9 cellular contexts compared by ENCODE assay signal in the genomic region with DNA sequence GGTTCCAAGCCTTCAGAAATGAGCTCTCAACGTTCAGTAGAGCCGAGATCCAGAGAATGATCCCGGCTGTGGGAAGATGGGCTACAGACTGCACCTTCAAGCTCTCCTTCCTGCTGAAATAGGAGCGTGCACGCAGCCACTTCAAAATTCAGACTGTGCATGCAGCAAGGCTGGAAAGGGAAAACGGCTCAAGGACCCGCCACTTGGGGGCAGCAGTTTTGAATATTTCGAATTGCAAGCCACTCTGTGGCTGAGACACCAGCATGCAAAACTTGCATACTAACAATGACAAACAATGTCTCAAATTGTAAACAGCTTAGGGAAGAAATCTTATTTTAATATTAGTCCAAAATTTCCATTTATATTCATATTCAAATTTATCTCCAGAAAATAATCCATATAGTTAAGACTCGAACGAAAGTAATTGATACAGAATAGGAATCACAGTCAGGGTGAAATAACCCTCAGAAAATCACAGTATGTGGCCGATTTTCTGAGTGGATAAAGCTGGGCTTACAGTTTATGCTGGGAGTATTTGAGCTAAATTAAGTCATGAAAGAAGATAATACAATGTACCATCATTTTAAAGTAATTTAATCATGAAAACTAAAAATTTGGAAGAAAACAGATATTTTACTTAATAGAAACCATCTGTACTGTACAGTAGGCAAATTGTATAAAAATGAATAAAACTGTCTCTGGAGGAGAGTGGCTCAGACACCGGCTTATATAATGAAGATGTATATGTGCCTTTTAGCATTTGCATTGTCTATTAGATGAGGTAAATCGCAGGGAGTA.
DNase-seq lines count a peak whose midpoint lies in the region; ATAC-seq and TF ChIP-seq lines count a peak whose summit lies in the region.
"Had no signal": no experiment of that assay in that cellular context is flagged by ENCODE, and none has a peak within 500 bp of the region (broad histone marks: within the 10 kb centered on the region; RNA-seq: fewer than 3 reads in every experiment).

No MANE protein-coding gene starts in this region.

- H3K27me3 ChIP-seq in CD8-positive, alpha-beta T cell (ENCODE audit: insufficient read depth, low read length) = peaks cover 2% of the 10 kb centered on the region
- H3K27me3 ChIP-seq in naive thymus-derived CD4-positive, alpha-beta T cell (ENCODE audit: control insufficient read depth in 2 of 2, insufficient read depth in 2 of 2, low read length in 2 of 2) = peaks cover 0 to 10% of the 10 kb centered on the region in 2 donors
- H3K27me3 ChIP-seq in thoracic aorta (replicated peaks; ENCODE audit: insufficient read depth) = no peaks in the 10 kb centered on the region
- H3K27me3 ChIP-seq: SJSA1 had no signal

- no peaks in the 10 kb centered on the region for H3K36me3 ChIP-seq in CD8-positive, alpha-beta T cell (ENCODE audit: insufficient read depth, low read length)
- H3K36me3 ChIP-seq in naive thymus-derived CD4-positive, alpha-beta T cell (ENCODE audit: control insufficient read depth in 2 of 3, insufficient read depth in 3 of 3, low read length in 3 of 3) = no peaks in the 10 kb centered on the region
- no peaks in the 10 kb centered on the region for H3K36me3 ChIP-seq in thoracic aorta
- H3K36me3 ChIP-seq: SJSA1 had no signal

- no peak overlapping the region for H3K27ac Mint-ChIP-seq in CD8-positive, alpha-beta T cell
- H3K27ac Mint-ChIP-seq in endothelial cell (ENCODE audit: unreplicated experiment) = no peak overlapping the region
- H3K27ac Mint-ChIP-seq in naive thymus-derived CD4-positive, alpha-beta T cell = no peak overlapping the region

- peak in 6 of 7 experiments; percentile 15 to 59 (median 42) for DNase-seq in CD8-positive, alpha-beta T cell
- peak; percentile 2 for DNase-seq in NCI-H2029 treated with DMSO at 0.1 percent for 48 hours (lab: John Stamatoyannopoulos, UW)
- DNase-seq in activated CD4-positive, alpha-beta T cell treated with anti-CD3 and anti-CD28 coated beads, Interleukin-2, amount 50 U/mL, for 48 hours = peak; percentile 61 to 68
- DNase-seq in endothelial cell (ENCODE audit: low spot score) = peak; percentile 78
- peak in 6 of 9 donors; percentile 9 to 37 (median 26) for DNase-seq in naive thymus-derived CD4-positive, alpha-beta T cell
- no peak for DNase-seq in thoracic aorta (ENCODE audit: low spot score)
- DNase-seq in posterior vena cava (ENCODE audit: low spot score) = no peak

- H3K36me3 Mint-ChIP-seq in CD8-positive, alpha-beta T cell = no peaks in the 10 kb centered on the region
- H3K36me3 Mint-ChIP-seq in endothelial cell (ENCODE audit: low read depth, unreplicated experiment) = no peaks in the 10 kb centered on the region
- no peaks in the 10 kb centered on the region for H3K36me3 Mint-ChIP-seq in naive thymus-derived CD4-positive, alpha-beta T cell

- H3K27me3 Mint-ChIP-seq in CD8-positive, alpha-beta T cell (ENCODE audit: low read depth) = peaks cover 46% of the 10 kb centered on the region
- peaks cover 2% of the 10 kb centered on the region for H3K27me3 Mint-ChIP-seq in endothelial cell (ENCODE audit: unreplicated experiment)
- H3K27me3 Mint-ChIP-seq in naive thymus-derived CD4-positive, alpha-beta T cell = peaks cover 40 to 72% (median 59%) of the 10 kb centered on the region in 5 donors

- CTCF ChIA-PET in CD8-positive, alpha-beta T cell (lab: Charles Lee) = interaction anchor here (0.8 to 1.5 kb wide), 9 partner anchors 10 to 1867 kb away, joined by 3 to 4 read pairs (median 3); no protein-coding TSS in a partner anchor
- CTCF ChIA-PET in naive thymus-derived CD4-positive, alpha-beta T cell (lab: Charles Lee) = interaction anchor here (1.1 kb wide), 1 partner anchor 1864 kb away, joined by 4 read pairs; no protein-coding TSS in a partner anchor

- no peak overlapping the region for H3K4me3 ChIP-seq in CD8-positive, alpha-beta T cell (ENCODE audit: low read depth, low read length)
- H3K4me3 ChIP-seq in naive thymus-derived CD4-positive, alpha-beta T cell (ENCODE audit: low read length) = no peak overlapping the region
- H3K4me3 ChIP-seq in thoracic aorta = no peak overlapping the region
- H3K4me3 ChIP-seq: SJSA1 had no signal

- H3K4me3 Mint-ChIP-seq in CD8-positive, alpha-beta T cell = no peak overlapping the region
- H3K4me3 Mint-ChIP-seq in endothelial cell (ENCODE audit: unreplicated experiment) = no peak overlapping the region
- H3K4me3 Mint-ChIP-seq in naive thymus-derived CD4-positive, alpha-beta T cell = no peak overlapping the region

- H3K4me1 ChIP-seq in CD8-positive, alpha-beta T cell (ENCODE audit: insufficient read depth, low read length) = no peaks in the 10 kb centered on the region
- no peaks in the 10 kb centered on the region for H3K4me1 ChIP-seq in naive thymus-derived CD4-positive, alpha-beta T cell (ENCODE audit: control insufficient read depth in 2 of 2, insufficient read depth in 2 of 2, low read length in 2 of 2)
- no peaks in the 10 kb centered on the region for H3K4me1 ChIP-seq in thoracic aorta (ENCODE audit: control insufficient read depth in 1 of 2, low read depth in 2 of 2)
- H3K4me1 ChIP-seq: SJSA1 had no signal

- no peaks in the 10 kb centered on the region for H3K9me3 Mint-ChIP-seq in CD8-positive, alpha-beta T cell
- H3K9me3 Mint-ChIP-seq in endothelial cell (ENCODE audit: unreplicated experiment) = no peaks in the 10 kb centered on the region
- no peaks in the 10 kb centered on the region for H3K9me3 Mint-ChIP-seq in naive thymus-derived CD4-positive, alpha-beta T cell

- no peaks in the 10 kb centered on the region for H3K4me1 Mint-ChIP-seq in CD8-positive, alpha-beta T cell (ENCODE audit: low read depth)
- no peaks in the 10 kb centered on the region for H3K4me1 Mint-ChIP-seq in endothelial cell (ENCODE audit: unreplicated experiment)
- no peaks in the 10 kb centered on the region for H3K4me1 Mint-ChIP-seq in naive thymus-derived CD4-positive, alpha-beta T cell

- intact Hi-C loops in CD8-positive, alpha-beta T cell (cut with DNase I, micrococcal nuclease) = loop anchor here in 1 of 2 experiments (5.0 kb wide), 1 partner anchor 1708 kb away; no protein-coding TSS in a partner anchor
- intact Hi-C loops in naive thymus-derived CD4-positive, alpha-beta T cell (cut with micrococcal nuclease) = loop anchor here in 1 of 2 donors (2.0 kb wide), 1 partner anchor 1707 kb away; no protein-coding TSS in a partner anchor
- intact Hi-C loops in posterior vena cava (cut with DNase I) = no loop called here

- POLR2A ChIA-PET in CD8-positive, alpha-beta T cell (lab: Charles Lee) = no interaction called here
- POLR2A ChIA-PET in naive thymus-derived CD4-positive, alpha-beta T cell (lab: Charles Lee) = no interaction called here

- no peaks in the 10 kb centered on the region for H3K9me3 ChIP-seq in CD8-positive, alpha-beta T cell (ENCODE audit: low read length)
- H3K9me3 ChIP-seq in naive thymus-derived CD4-positive, alpha-beta T cell (ENCODE audit: control insufficient read depth in 2 of 3, low read length in 3 of 3) = no peaks in the 10 kb centered on the region
- no peaks in the 10 kb centered on the region for H3K9me3 ChIP-seq in thoracic aorta
- H3K9me3 ChIP-seq: SJSA1 had no signal

- H3K27ac ChIP-seq in CD8-positive, alpha-beta T cell (ENCODE audit: low read depth, low read length) = no peak overlapping the region
- H3K27ac ChIP-seq in naive thymus-derived CD4-positive, alpha-beta T cell (ENCODE audit: low read depth, low read length) = no peak overlapping the region
- no peak overlapping the region for H3K27ac ChIP-seq in thoracic aorta
- H3K27ac ChIP-seq: SJSA1 had no signal

- ATAC-seq in CD8-positive, alpha-beta T cell = no peak
- ATAC-seq in GM19395 (IDR thresholded peaks at IDR 0.05; ENCODE audit: unreplicated experiment) (peak; percentile 71), thoracic aorta (ENCODE audit: insufficient number of reproducible peaks, low FRiP score, low read depth) (no peak)
- ATAC-seq in naive thymus-derived CD4-positive, alpha-beta T cell = no peak

- peak; percentile 48 for TF ChIP-seq CTCF in CD8-positive, alpha-beta T cell (IDR thresholded peaks at IDR 0.05)
- peak; percentile 64 for TF ChIP-seq CTCF in endothelial cell (IDR thresholded peaks at IDR 0.05; ENCODE audit: unreplicated experiment)
- TF ChIP-seq CTCF in thoracic aorta (IDR thresholded peaks at IDR 0.05) = peak; percentile 4

Comparison
In these comparisons a context has a peak if more than half of its experiments do, and no peak if none do; other contexts are left out.
1. DNase-seq: peak in CD8-positive, alpha-beta T cell (6 of 7), NCI-H2029 treated with DMSO at 0.1 percent for 48 hours (single experiment), activated CD4-positive, alpha-beta T cell treated with anti-CD3 and anti-CD28 coated beads, Interleukin-2, amount 50 U/mL, for 48 hours (2 of 2), endothelial cell (single experiment) and naive thymus-derived CD4-positive, alpha-beta T cell (6 of 9); none in thoracic aorta (single experiment) and posterior vena cava (single experiment).
2. CTCF ChIP-seq: peak in every context shown above with its lines; median percentile 64 in endothelial cell; 48 in CD8-positive, alpha-beta T cell; 4 in thoracic aorta.